1 cellular context compared by ENCODE assay signal in the genomic region with DNA sequence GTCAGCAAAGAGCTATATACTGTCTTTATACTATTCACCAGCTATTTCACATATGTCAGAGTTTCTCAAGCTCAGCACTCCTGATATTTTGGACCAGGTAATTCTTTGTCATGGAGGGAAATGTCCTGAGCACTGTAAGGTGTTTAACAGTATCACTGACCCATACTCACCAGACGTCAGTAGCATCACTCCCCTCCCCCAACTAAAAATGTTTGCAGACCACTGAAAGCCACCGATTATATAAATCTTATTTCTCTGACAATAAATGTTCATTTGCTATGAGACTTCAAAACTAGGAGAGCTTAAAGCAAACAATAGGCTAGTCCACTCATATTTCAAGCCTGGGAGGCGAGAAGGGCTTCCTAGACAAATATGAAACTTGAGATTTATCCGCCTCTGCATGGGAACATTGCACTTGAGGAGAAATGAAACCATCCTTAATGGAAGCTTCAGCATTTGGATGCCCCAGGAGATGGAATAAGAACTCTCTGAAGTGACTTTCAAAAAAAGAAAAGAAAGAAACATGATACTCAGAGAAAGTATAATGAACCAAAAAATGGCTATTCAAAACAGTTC.
TF ChIP-seq lines count a peak whose summit lies in the region.

No MANE protein-coding gene starts in this region.

TF ChIP-seq in HEK293, 187 proteins besides CTCF, POLR2A, EP300 and RAD21 (continued from another document):
- TF ChIP-seq, protein P1, sequence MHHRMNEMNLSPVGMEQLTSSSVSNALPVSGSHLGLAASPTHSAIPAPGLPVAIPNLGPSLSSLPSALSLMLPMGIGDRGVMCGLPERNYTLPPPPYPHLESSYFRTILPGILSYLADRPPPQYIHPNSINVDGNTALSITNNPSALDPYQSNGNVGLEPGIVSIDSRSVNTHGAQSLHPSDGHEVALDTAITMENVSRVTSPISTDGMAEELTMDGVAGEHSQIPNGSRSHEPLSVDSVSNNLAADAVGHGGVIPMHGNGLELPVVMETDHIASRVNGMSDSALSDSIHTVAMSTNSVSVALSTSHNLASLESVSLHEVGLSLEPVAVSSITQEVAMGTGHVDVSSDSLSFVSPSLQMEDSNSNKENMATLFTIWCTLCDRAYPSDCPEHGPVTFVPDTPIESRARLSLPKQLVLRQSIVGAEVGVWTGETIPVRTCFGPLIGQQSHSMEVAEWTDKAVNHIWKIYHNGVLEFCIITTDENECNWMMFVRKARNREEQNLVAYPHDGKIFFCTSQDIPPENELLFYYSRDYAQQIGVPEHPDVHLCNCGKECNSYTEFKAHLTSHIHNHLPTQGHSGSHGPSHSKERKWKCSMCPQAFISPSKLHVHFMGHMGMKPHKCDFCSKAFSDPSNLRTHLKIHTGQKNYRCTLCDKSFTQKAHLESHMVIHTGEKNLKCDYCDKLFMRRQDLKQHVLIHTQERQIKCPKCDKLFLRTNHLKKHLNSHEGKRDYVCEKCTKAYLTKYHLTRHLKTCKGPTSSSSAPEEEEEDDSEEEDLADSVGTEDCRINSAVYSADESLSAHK (tag by site-specific recombination; IDR thresholded peaks at IDR 0.05) = 0 out of 2 replicates have a peak, but pooled peaks have one; percentile 24
- TF ChIP-seq ZFP41 (tag by site-specific recombination; IDR thresholded peaks at IDR 0.05; ENCODE audit: borderline replicate concordance) (no peak), ZSCAN16 (tag by site-specific recombination; IDR thresholded peaks at IDR 0.05) (peak; percentile 92), GLIS1 (tag by site-specific recombination; IDR thresholded peaks at IDR 0.05) (peak; percentile 74), ZNF140 (tag by site-specific recombination; IDR thresholded peaks at IDR 0.05) (no peak), FEZF1 (tag by site-specific recombination; IDR thresholded peaks at IDR 0.05) (0 out of 2 replicates have a peak, but pooled peaks have one; percentile 14), TRIM28 (IDR thresholded peaks at IDR 0.05; ENCODE audit: borderline replicate concordance, low read length) (peak; percentile 69; the same call in 1 of the 2 replicates)
